8 cellular contexts compared by ENCODE assay signal in genomic region chr12:118015944-118016343, GRCh38. TPM values are rescaled to one million over a fixed set of nuclear protein-coding genes. Genes with fewer than 3 reads are reported as not detected.
DNase-seq lines count a peak whose midpoint lies in the region; ATAC-seq and TF ChIP-seq lines count a peak whose summit lies in the region.

No MANE protein-coding gene starts in this region.

- peaks cover 7% of the 10 kb centered on the region for H3K4me1 Mint-ChIP-seq in Caco-2 (ENCODE audit: low read depth, unreplicated experiment)

- peaks cover 3% of the 10 kb centered on the region for H3K27me3 Mint-ChIP-seq in Caco-2 (ENCODE audit: insufficient read depth, unreplicated experiment)

- peaks cover 44% of the 10 kb centered on the region for H3K36me3 Mint-ChIP-seq in Caco-2 (ENCODE audit: insufficient read depth, unreplicated experiment)

- H3K27me3 ChIP-seq in Caco-2 (replicated peaks; ENCODE audit: control insufficient read depth, insufficient read depth, low read length) (no peaks in the 10 kb centered on the region), NT2/D1 (ENCODE audit: insufficient read depth, insufficient read length) (no peaks in the 10 kb centered on the region), esophagus squamous epithelium (no peaks in the 10 kb centered on the region), prostate gland (replicated peaks; ENCODE audit: insufficient read depth) (no peaks in the 10 kb centered on the region), foreskin keratinocyte (no peaks in the 10 kb centered on the region)

- POLR2A ChIA-PET in Caco-2 (lab: Charles Lee) = no interaction called here

- ATAC-seq in HG02798 (IDR thresholded peaks at IDR 0.05; ENCODE audit: poor library complexity, unreplicated experiment) (no peak), foreskin keratinocyte (no peak)

- H3K4me3 Mint-ChIP-seq in Caco-2 (ENCODE audit: unreplicated experiment) = peak overlapping the region; percentile 90

- TF ChIP-seq POLR2A in esophagus squamous epithelium (IDR thresholded peaks at IDR 0.05) (no peak), prostate gland (IDR thresholded peaks at IDR 0.05) (no peak)

- peak overlapping the region; percentile 42 for H3K9ac ChIP-seq in NT2/D1 (ENCODE audit: insufficient read length, low read depth)

- intact Hi-C loops in Caco-2 (cut with micrococcal nuclease; ENCODE audit: unreplicated experiment) (loop anchor here (2.0 to 5.0 kb wide), 2 partner anchors 37 to 49 kb away; partner anchors contain the start of gene KSR2), esophagus squamous epithelium (cut with DNase I) (no loop called here), prostate gland (cut with DNase I) (no loop called here)

- H3K4me1 ChIP-seq in Caco-2 = peaks cover 14% of the 10 kb centered on the region; the same call in 1 of the 2 replicates
- H3K4me1 ChIP-seq in NT2/D1 (ENCODE audit: insufficient read depth, insufficient read length) = peaks cover 2% of the 10 kb centered on the region
- peaks cover 7 to 24% (median 14%) of the 10 kb centered on the region in 3 donors for H3K4me1 ChIP-seq in esophagus squamous epithelium
- no peaks in the 10 kb centered on the region for H3K4me1 ChIP-seq in prostate gland (replicated peaks)
- H3K4me1 ChIP-seq in foreskin keratinocyte = peaks cover 2% of the 10 kb centered on the region

- H3K36me3 ChIP-seq in Caco-2 (ENCODE audit: control insufficient read depth, insufficient read depth, low read length) (no peaks in the 10 kb centered on the region; the same call in 1 of the 2 replicates), NT2/D1 (ENCODE audit: insufficient read depth, insufficient read length, low read length) (peaks cover 31% of the 10 kb centered on the region), esophagus squamous epithelium (peaks cover 0 to 22% (median 6%) of the 10 kb centered on the region in 3 donors), prostate gland (no peaks in the 10 kb centered on the region)

- H3K9me3 ChIP-seq in Caco-2 (no peaks in the 10 kb centered on the region), NT2/D1 (ENCODE audit: insufficient read depth, low read length) (no peaks in the 10 kb centered on the region), esophagus squamous epithelium (no peaks in the 10 kb centered on the region), prostate gland (no peaks in the 10 kb centered on the region)

- 23 to 37% methylated on average over 9 of the region's 9 CpGs for WGBS in esophagus squamous epithelium, 2 donors
- WGBS in prostate gland = 25% methylated on average over 9 of the region's 9 CpGs

- BruUV-seq in Caco-2 (replicated peaks; lab: Mats Ljungman, UMichigan) = no TSS peak

- no peaks in the 10 kb centered on the region for H3K9me3 Mint-ChIP-seq in Caco-2 (ENCODE audit: unreplicated experiment)

- H3K4me3 ChIP-seq in Caco-2 (ENCODE audit: low read depth, low read length) = peak overlapping the region; percentile 84; the same call in 1 of the 2 replicates
- peak overlapping the region; percentile 16 for H3K4me3 ChIP-seq in NT2/D1 (ENCODE audit: insufficient read length, low read depth)
- peak overlapping the region; percentile 58 to 96 (median 82) for H3K4me3 ChIP-seq in esophagus squamous epithelium
- peak overlapping the region; percentile 85 to 87 for H3K4me3 ChIP-seq in prostate gland

- TF ChIP-seq CTCF in Caco-2 (IDR thresholded peaks at IDR 0.05; ENCODE audit: insufficient read depth in 1 of 2, low read depth in 1 of 2, low read length in 1 of 2, severe bottlenecking in 1 of 2, unreplicated experiment in 1 of 2) = no peak
- TF ChIP-seq CTCF in esophagus squamous epithelium (IDR thresholded peaks at IDR 0.05) = no peak
- TF ChIP-seq CTCF in prostate gland (IDR thresholded peaks at IDR 0.05) = no peak
- TF ChIP-seq CTCF in foreskin keratinocyte (conservative IDR thresholded peaks at IDR 0.05) = no peak

- peak overlapping the region; percentile 97 for H3K27ac Mint-ChIP-seq in Caco-2 (ENCODE audit: unreplicated experiment)

- H3K27ac ChIP-seq in esophagus squamous epithelium = no peak overlapping the region
- H3K27ac ChIP-seq in prostate gland = no peak overlapping the region
- H3K27ac ChIP-seq in foreskin keratinocyte = no peak overlapping the region

- CTCF ChIA-PET in Caco-2 (lab: Charles Lee) = interaction anchor here (1.5 kb wide), 1 partner anchor 159 kb away, joined by 5 read pairs; no protein-coding TSS in a partner anchor

- DNase-seq in Caco-2 (no peak), NT2/D1 (ENCODE audit: low read depth, low spot score) (no peak), esophagus squamous epithelium (lab: John Stamatoyannopoulos, UW) (no peak), prostate gland (ENCODE audit: low spot score) (no peak), NCI-H1417 treated with DMSO at 0.1 percent for 48 hours (lab: John Stamatoyannopoulos, UW) (no peak), foreskin keratinocyte (no peak), NCI-H128 (lab: John Stamatoyannopoulos, UW; ENCODE audit: unreplicated experiment) (no peak)

RNA-seq across cellular contexts. Expression of gene RFC5, which starts 0.6 kb away (rescaled TPM):
- total RNA-seq in Caco-2 (2022) = 38.5 and 42.7 TPM in 2 replicates
- 10 to 100 TPM; 11.5 to 32.2 (median 19.1) TPM for total RNA-seq in esophagus squamous epithelium
- total RNA-seq in prostate gland = 10 to 100 TPM; 18.9 to 26.3 TPM
- total RNA-seq in foreskin keratinocyte = 39.3 and 49.6 TPM in 2 replicates
- 22.0 and 30.2 TPM in 2 replicates for polyA plus RNA-seq in foreskin keratinocyte

RNA-seq across cellular contexts. Expression of gene WSB2, which starts 45.0 kb away (rescaled TPM):
- total RNA-seq in Caco-2 (2022) = 36.7 and 37.6 TPM in 2 replicates
- total RNA-seq in esophagus squamous epithelium = 10 to 100 TPM; 67.5 to 79.5 (median 74.1) TPM
- total RNA-seq in prostate gland = 10 to 100 TPM; 41.3 to 99.2 TPM
- 82.9 and 84.5 TPM in 2 replicates for total RNA-seq in foreskin keratinocyte
- polyA plus RNA-seq in foreskin keratinocyte = 47.5 and 50.6 TPM in 2 replicates

RNA-seq across cellular contexts. Expression of gene KSR2, which starts 47.2 kb away (rescaled TPM):
- total RNA-seq in Caco-2 (2022) (0.42 and 0.66 TPM in 2 replicates), esophagus squamous epithelium (under 1 TPM; under 0.01 to 0.13 (median 0.03) TPM), prostate gland (1 to 10 TPM; 1.0 to 1.7 TPM), foreskin keratinocyte (under 0.01 and 0.03 TPM in 2 replicates)
- under 0.01 TPM in 2 replicates for polyA plus RNA-seq in foreskin keratinocyte

Comparison
In these comparisons a context has a peak if more than half of its experiments do, and no peak if none do; other contexts are left out.
1. H3K4me3 ChIP-seq: peak in every context shown above with its lines; median percentile 86 in prostate gland; 84 in Caco-2; 82 in esophagus squamous epithelium; 16 in NT2/D1.